In the genomic region with DNA sequence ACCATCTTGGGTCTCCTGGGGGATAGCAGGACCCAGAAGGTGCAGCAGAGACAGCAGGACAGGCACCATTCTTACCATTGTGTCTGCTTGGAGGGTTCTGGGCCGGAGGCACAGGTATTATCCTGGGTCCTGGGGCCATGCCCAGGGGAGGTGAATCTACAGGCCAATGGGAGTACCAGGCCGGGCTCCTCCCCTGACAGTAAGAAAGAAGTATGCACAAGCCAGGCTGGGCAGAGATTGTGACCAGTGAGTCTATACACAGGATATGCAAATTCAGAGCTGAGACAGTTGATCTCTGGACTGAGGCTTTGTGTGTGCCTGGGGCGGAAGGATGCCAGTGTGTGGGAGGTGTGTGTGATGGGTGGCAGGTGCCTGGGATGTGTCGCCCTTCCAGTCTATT, we compare ENCODE assay signal across 9 cellular contexts. TPM values are rescaled to one million over a fixed set of nuclear protein-coding genes. Genes with fewer than 3 reads are reported as not detected.
DNase-seq lines count a peak whose midpoint lies in the region; ATAC-seq, FAIRE-seq and TF ChIP-seq lines count a peak whose summit lies in the region.
"Not testable (repeated sequence)": the region's sequence is repeated elsewhere in the genome, so short reads cannot be mapped to it uniquely, and the experiment has no call there.
"Had no signal": no experiment of that assay in that cellular context is flagged by ENCODE, and none has a peak within 500 bp of the region (broad histone marks: within the 10 kb centered on the region; RNA-seq: fewer than 3 reads in every experiment).

No MANE protein-coding gene starts in this region.

- H4K91ac ChIP-seq in H1 (replicated peaks; ENCODE audit: insufficient read length, low read length) = peak overlapping the region; percentile 98

- WGBS in H1 (ENCODE audit: extremely low coverage in 1 of 2, insufficient coverage in 1 of 2, insufficient read length in 1 of 2, insufficient replicate concordance in 2 of 2, low coverage in 1 of 2, low lambda C conversion rate in 2 of 2, missing lambda C conversion rate in 1 of 2), 2 experiments = 41% methylated on average over 3 of the region's 4 CpGs; no CpG with 5 or more reads in 1 of the 2 experiments

- H3K27me3 Mint-ChIP-seq in activated B cell treated with CpG ODN at 0.5 μM for 24 hours = peaks cover 26% of the 10 kb centered on the region
- H3K27me3 Mint-ChIP-seq in natural killer cell treated with Interleukin-12 subunit alpha and Interleukin-12 subunit beta and Interleukin-15 and Interleukin-18, amount 100 ng/mL, for 72 hours = peaks cover 9 to 16% of the 10 kb centered on the region in 2 donors

- TF ChIP-seq CTCF in LNCaP clone FGC (IDR thresholded peaks at IDR 0.05; ENCODE audit: control insufficient read depth, extremely low read depth, insufficient read depth); activated B cell treated with CpG ODN at 0.5 μM for 24 hours (IDR thresholded peaks at IDR 0.05); H1 (IDR thresholded peaks at IDR 0.05; ENCODE audit: control extremely low read depth in 1 of 3, insufficient read depth in 1 of 3, low read depth in 1 of 3, low read length in 3 of 3): not testable (repeated sequence)

- H3K23me2 ChIP-seq in H1 (ENCODE audit: low read depth, low read length) = not testable (repeated sequence)

- H3K18ac ChIP-seq in H1 (ENCODE audit: extremely low read depth, low read length) = peak overlapping the region; percentile 85; the same call in 1 of the 2 replicates

- not testable (repeated sequence) for H3K27ac ChIP-seq in BLaER1 treated with 17β-estradiol and CSF1 and Interleukin-3, amounts not matched to agents 10 nM and 100 nM; H1 (ENCODE audit: low read depth, low read length)

- not testable (repeated sequence) for H4K20me1 ChIP-seq in BLaER1 treated with 17β-estradiol and CSF1 and Interleukin-3, amounts not matched to agents 10 nM and 100 nM; H1 (replicated peaks in 1 of 2; ENCODE audit: control insufficient read depth in 1 of 2, insufficient read depth in 2 of 2, low read length in 2 of 2)

- H3K4me3 ChIP-seq in BLaER1 treated with 17β-estradiol and CSF1 and Interleukin-3, amounts not matched to agents 10 nM and 100 nM = not testable (repeated sequence)
- peak overlapping the region; percentile 28; the same call in 1 of the 2 replicates for H3K4me3 ChIP-seq in LNCaP clone FGC (ENCODE audit: low read depth, low read length)
- peak overlapping the region; percentile 16 to 62 (median 37); a peak in 6 of 8 replicates for H3K4me3 ChIP-seq in H1 (ENCODE audit: extremely low read depth in 1 of 4, insufficient read depth in 2 of 4, low read depth in 3 of 4, low read length in 4 of 4)

- not testable (repeated sequence) for H2BK15ac ChIP-seq in H1 (ENCODE audit: low read length)

- not testable (repeated sequence) for H4K5ac ChIP-seq in H1 (ENCODE audit: insufficient read length, low read depth, low read length)

- peaks cover 14% of the 10 kb centered on the region for H3K4me1 Mint-ChIP-seq in activated B cell treated with CpG ODN at 0.5 μM for 24 hours
- peaks cover 22 to 24% of the 10 kb centered on the region in 2 donors for H3K4me1 Mint-ChIP-seq in natural killer cell treated with Interleukin-12 subunit alpha and Interleukin-12 subunit beta and Interleukin-15 and Interleukin-18, amount 100 ng/mL, for 72 hours (ENCODE audit: low read depth in 2 of 2)

- H3K56ac ChIP-seq in H1 (replicated peaks; ENCODE audit: insufficient read length, low read depth, low read length) = not testable (repeated sequence)

- not testable (repeated sequence) for H2BK120ac ChIP-seq in H1 (replicated peaks; ENCODE audit: low read depth, low read length)

- FAIRE-seq in H1 (lab: Jason Lieb, UNC) = not testable (repeated sequence)

- CTCF ChIA-PET in activated B cell treated with CpG ODN at 0.5 μM for 24 hours (lab: Charles Lee) = interaction anchor here (0.8 to 1.1 kb wide), 2 partner anchors 146 to 1314 kb away, joined by 7 to 9 read pairs; partner anchors contain the start of gene AZGP1
- CTCF ChIA-PET in H1 (lab: Charles Lee; ENCODE audit: partially characterized antibody) = interaction anchor here (1.0 to 2.7 kb wide), 11 partner anchors 17 to 246 kb away, joined by 3 to 15 read pairs (median 4); partner anchors contain the start of gene CLDN15

- peak overlapping the region in 8 of 11 experiments; percentile 16 to 58 (median 44); a peak in 13 of 22 replicates for H3K4me2 ChIP-seq in BLaER1 treated with 17β-estradiol and CSF1 and Interleukin-3, amounts not matched to agents 10 nM and 100 nM
- H3K4me2 ChIP-seq in H1 (ENCODE audit: insufficient read depth in 1 of 2, low read depth in 2 of 2, low read length in 2 of 2) = peak overlapping the region; percentile 34 to 65

- not testable (repeated sequence) for H3K23ac ChIP-seq in H1 (ENCODE audit: insufficient read length)

- TF ChIP-seq POLR2A in H1 (IDR thresholded peaks at IDR 0.05; ENCODE audit: control extremely low read depth in 1 of 2, low read depth in 2 of 2, low read length in 2 of 2) = not testable (repeated sequence)

- H2AFZ ChIP-seq in H1 (ENCODE audit: low read length) = not testable (repeated sequence)

- H3K79me2 ChIP-seq in H1 (ENCODE audit: control insufficient read depth in 1 of 2, insufficient read depth in 2 of 2, low read length in 2 of 2) = peaks cover 0 to 19% of the 10 kb centered on the region in 2 experiments; a peak in 2 of 4 replicates

- not testable (repeated sequence) for H4K8ac ChIP-seq in H1 (ENCODE audit: extremely low read depth, insufficient read depth, low read length)

- H3K36me3 ChIP-seq in BLaER1 treated with 17β-estradiol and CSF1 and Interleukin-3, amounts not matched to agents 10 nM and 100 nM; H1 (ENCODE audit: control insufficient read depth in 2 of 4, insufficient read depth in 4 of 4, low read length in 3 of 4): not testable (repeated sequence)

- H3K4me1 ChIP-seq in BLaER1 treated with 17β-estradiol and CSF1 and Interleukin-3, amounts not matched to agents 10 nM and 100 nM = peaks cover 12 to 46% (median 36%) of the 10 kb centered on the region in 10 experiments
- peaks cover 4 to 33% (median 17%) of the 10 kb centered on the region in 4 experiments for H3K4me1 ChIP-seq in H1 (replicated peaks in 1 of 4; ENCODE audit: control insufficient read depth in 3 of 4, insufficient read depth in 4 of 4, low read length in 3 of 4)

- not testable (repeated sequence) for TF ChIP-seq EP300 in H1 (IDR thresholded peaks at IDR 0.05; ENCODE audit: borderline replicate concordance in 1 of 2, low read depth in 2 of 2, low read length in 2 of 2)

- not testable (repeated sequence) for H2AK5ac ChIP-seq in H1 (ENCODE audit: low read depth, low read length)

- peak overlapping the region; percentile 90 for H2BK12ac ChIP-seq in H1 (ENCODE audit: low read depth, low read length)

- H2BK20ac ChIP-seq in H1 (ENCODE audit: low read length) = not testable (repeated sequence)

- H3K4ac ChIP-seq in H1 (replicated peaks; ENCODE audit: insufficient read length, low read depth, low read length) = not testable (repeated sequence)

- not testable (repeated sequence) for TF ChIP-seq RAD21 in H1 (IDR thresholded peaks at IDR 0.05 in 1 of 2, conservative IDR thresholded peaks at IDR 0.05 in 1 of 2; ENCODE audit: low read depth in 2 of 2, low read length in 2 of 2)

- H3K4me3 Mint-ChIP-seq in activated B cell treated with CpG ODN at 0.5 μM for 24 hours = not testable (repeated sequence)
- peak overlapping the region; percentile 44 for H3K4me3 Mint-ChIP-seq in natural killer cell treated with Interleukin-12 subunit alpha and Interleukin-12 subunit beta and Interleukin-15 and Interleukin-18, amount 100 ng/mL, for 72 hours

- not testable (repeated sequence) for H3K36me3 Mint-ChIP-seq in activated B cell treated with CpG ODN at 0.5 μM for 24 hours (ENCODE audit: low read depth); natural killer cell treated with Interleukin-12 subunit alpha and Interleukin-12 subunit beta and Interleukin-15 and Interleukin-18, amount 100 ng/mL, for 72 hours

- not testable (repeated sequence) for H3K27ac Mint-ChIP-seq in activated B cell treated with CpG ODN at 0.5 μM for 24 hours
- peak overlapping the region; percentile 32 to 35 for H3K27ac Mint-ChIP-seq in natural killer cell treated with Interleukin-12 subunit alpha and Interleukin-12 subunit beta and Interleukin-15 and Interleukin-18, amount 100 ng/mL, for 72 hours

- peak; percentile 48 for DNase-seq in LNCaP clone FGC (ENCODE audit: low read depth)
- not testable (repeated sequence) for DNase-seq in activated B cell treated with CpG ODN at 0.5 μM for 24 hours; H1 (ENCODE audit: low read depth in 1 of 2, low spot score in 2 of 2); natural killer cell treated with Interleukin-12 subunit alpha and Interleukin-12 subunit beta and Interleukin-15 and Interleukin-18, amount 100 ng/mL, for 72 hours (ENCODE audit: low spot score)

- H2BK5ac ChIP-seq in H1 (ENCODE audit: low read depth, low read length) = peak overlapping the region; percentile 93; the same call in 1 of the 2 replicates

- ATAC-seq in GM18909 (IDR thresholded peaks at IDR 0.05; ENCODE audit: poor library complexity, unreplicated experiment) = peak; percentile 83
- ATAC-seq in GM21717 (IDR thresholded peaks at IDR 0.05; ENCODE audit: unreplicated experiment) = peak; percentile 62
- peak; percentile 87 for ATAC-seq in HG03175 (IDR thresholded peaks at IDR 0.05; ENCODE audit: unreplicated experiment)
- peak; percentile 78 for ATAC-seq in activated B cell treated with CpG ODN at 0.5 μM for 24 hours (ENCODE audit: low read depth)
- ATAC-seq in natural killer cell treated with Interleukin-12 subunit alpha and Interleukin-12 subunit beta and Interleukin-15 and Interleukin-18, amount 100 ng/mL, for 72 hours = peak; percentile 83 to 87

- H3K9me3 Mint-ChIP-seq in activated B cell treated with CpG ODN at 0.5 μM for 24 hours; natural killer cell treated with Interleukin-12 subunit alpha and Interleukin-12 subunit beta and Interleukin-15 and Interleukin-18, amount 100 ng/mL, for 72 hours: not testable (repeated sequence)

- H3K79me1 ChIP-seq in H1 (ENCODE audit: low read depth, low read length) = not testable (repeated sequence)

- H3K9me3 ChIP-seq in BLaER1 treated with 17β-estradiol and CSF1 and Interleukin-3, amounts not matched to agents 10 nM and 100 nM (replicated peaks in 1 of 11); H1 (ENCODE audit: insufficient read depth in 2 of 2, low read depth in 1 of 2, low read length in 1 of 2): not testable (repeated sequence)

- intact Hi-C loops in activated B cell treated with CpG ODN at 0.5 μM for 24 hours (cut with micrococcal nuclease) = loop anchor here (2.0 kb wide), 1 partner anchor 217 kb away; no protein-coding TSS in a partner anchor

- not testable (repeated sequence) for H3K9ac ChIP-seq in BLaER1 treated with 17β-estradiol and CSF1 and Interleukin-3, amounts not matched to agents 10 nM and 100 nM
- H3K9ac ChIP-seq in H1 (replicated peaks in 1 of 4; ENCODE audit: extremely low read depth in 1 of 4, low read depth in 3 of 4, low read length in 3 of 4) = 0 out of 7 replicates have a peak overlapping the region, but pooled peaks of 1 of the 4 experiments have one; percentile 46

- H3K14ac ChIP-seq in H1 (ENCODE audit: insufficient read length) = not testable (repeated sequence)

- POLR2A ChIA-PET in activated B cell treated with CpG ODN at 0.5 μM for 24 hours (lab: Charles Lee) = not testable (repeated sequence)
- POLR2A ChIA-PET in H1 (lab: Charles Lee; ENCODE audit: partially characterized antibody) = interaction anchor here (0.9 to 7.4 kb wide), 6 partner anchors 8 to 1309 kb away, joined by 3 to 144 read pairs (median 6); no protein-coding TSS in a partner anchor

- not testable (repeated sequence) for H3K27me3 ChIP-seq in BLaER1 treated with 17β-estradiol and CSF1 and Interleukin-3, amounts not matched to agents 10 nM and 100 nM; H1 (replicated peaks in 1 of 4; ENCODE audit: control insufficient read depth in 3 of 4, extremely low read depth in 1 of 4, insufficient read depth in 3 of 4, low read length in 3 of 4)

RNA-seq across cellular contexts. Expression of gene IFT22, which starts 31.9 kb away (rescaled TPM):
- 9.8 and 10.7 TPM in 2 replicates for total RNA-seq in activated B cell treated with CpG ODN at 0.5 μM for 24 hours
- total RNA-seq in H1 (2021; fragmentation: NEBNext Ultra II Directional; extraction: Animal tissue kit (Norgen Biotek cat#: 25700)) = 17.7 and 17.8 TPM in 2 replicates
- polyA plus RNA-seq in H1 (2011; rRNA removed) = 12.5 and 18.9 TPM in 2 replicates
- polyA plus RNA-seq in H1 (2011; cell fraction: cytosol; rRNA removed) = 18.8 TPM
- polyA plus RNA-seq in H1 (2011; cell fraction: nucleus; rRNA removed) = 12.3 TPM
- 25.7 to 34.5 TPM (median 29.0 TPM) in 4 replicates for polyA plus RNA-seq in H1 (2012, experiment 1 of 2)
- 25.3 TPM for polyA plus RNA-seq in H1 (2012, experiment 2 of 2)
- polyA plus RNA-seq in H1 (2013, experiment 1 of 2) = 17.7 TPM
- polyA plus RNA-seq in H1 (2013, experiment 2 of 2) = 17.7 TPM
- polyA minus RNA-seq in H1 (2011; rRNA and poly(A)+ RNA removed) = 22.1 and 25.8 TPM in 2 replicates
- 11.2 TPM for polyA minus RNA-seq in H1 (2011; cell fraction: cytosol; rRNA and poly(A)+ RNA removed)
- polyA minus RNA-seq in H1 (2011; cell fraction: nucleus; rRNA and poly(A)+ RNA removed) = 12.3 TPM
- 1 to 10 TPM; 5.5 to 6.0 TPM for total RNA-seq in natural killer cell treated with Interleukin-12 subunit alpha and Interleukin-12 subunit beta and Interleukin-15 and Interleukin-18, amount 100 ng/mL, for 72 hours

RNA-seq across cellular contexts. Expression of gene FIS1, which starts 44.8 kb away (rescaled TPM):
- 113 and 117 TPM in 2 replicates for total RNA-seq in activated B cell treated with CpG ODN at 0.5 μM for 24 hours
- total RNA-seq in H1 (2021; fragmentation: NEBNext Ultra II Directional; extraction: Animal tissue kit (Norgen Biotek cat#: 25700)) = 122 and 128 TPM in 2 replicates
- polyA plus RNA-seq in H1 (2011; rRNA removed) = 195 and 246 TPM in 2 replicates
- 294 TPM for polyA plus RNA-seq in H1 (2011; cell fraction: cytosol; rRNA removed)
- polyA plus RNA-seq in H1 (2011; cell fraction: nucleus; rRNA removed) = 158 TPM
- 116 to 183 TPM (median 179 TPM) in 4 replicates for polyA plus RNA-seq in H1 (2012, experiment 1 of 2)
- polyA plus RNA-seq in H1 (2012, experiment 2 of 2) = 229 TPM
- 101 TPM for polyA plus RNA-seq in H1 (2013, experiment 1 of 2)
- 103 TPM for polyA plus RNA-seq in H1 (2013, experiment 2 of 2)
- 58.6 and 63.0 TPM in 2 replicates for polyA minus RNA-seq in H1 (2011; rRNA and poly(A)+ RNA removed)
- polyA minus RNA-seq in H1 (2011; cell fraction: cytosol; rRNA and poly(A)+ RNA removed) = 42.5 TPM
- polyA minus RNA-seq in H1 (2011; cell fraction: nucleus; rRNA and poly(A)+ RNA removed) = 30.6 TPM
- total RNA-seq in natural killer cell treated with Interleukin-12 subunit alpha and Interleukin-12 subunit beta and Interleukin-15 and Interleukin-18, amount 100 ng/mL, for 72 hours = 100 to 1,000 TPM in 1 of 2 donors, 10 to 100 TPM in 1; 93.1 to 102 TPM

RNA-seq across cellular contexts. Expression of gene CLDN15, which starts 52.1 kb away (rescaled TPM):
- 16.6 and 21.0 TPM in 2 replicates for total RNA-seq in activated B cell treated with CpG ODN at 0.5 μM for 24 hours
- total RNA-seq in H1 (2021; fragmentation: NEBNext Ultra II Directional; extraction: Animal tissue kit (Norgen Biotek cat#: 25700)) = 5.5 and 5.9 TPM in 2 replicates
- polyA plus RNA-seq in H1 (2011; rRNA removed) = 7.6 and 11.1 TPM in 2 replicates
- 7.0 TPM for polyA plus RNA-seq in H1 (2011; cell fraction: cytosol; rRNA removed)
- 21.7 TPM for polyA plus RNA-seq in H1 (2011; cell fraction: nucleus; rRNA removed)
- polyA plus RNA-seq in H1 (2012, experiment 1 of 2) = 3.8 to 6.3 TPM (median 4.8 TPM) in 4 replicates
- 3.7 TPM for polyA plus RNA-seq in H1 (2012, experiment 2 of 2)
- polyA plus RNA-seq in H1 (2013, experiment 1 of 2) = 3.6 TPM
- 2.9 TPM for polyA plus RNA-seq in H1 (2013, experiment 2 of 2)
- 2.7 and 5.7 TPM in 2 replicates for polyA minus RNA-seq in H1 (2011; rRNA and poly(A)+ RNA removed)
- polyA minus RNA-seq in H1 (2011; cell fraction: cytosol; rRNA and poly(A)+ RNA removed) = 2.6 TPM
- 6.4 TPM for polyA minus RNA-seq in H1 (2011; cell fraction: nucleus; rRNA and poly(A)+ RNA removed)
- total RNA-seq in natural killer cell treated with Interleukin-12 subunit alpha and Interleukin-12 subunit beta and Interleukin-15 and Interleukin-18, amount 100 ng/mL, for 72 hours = 10 to 100 TPM; 16.6 to 34.0 TPM
- polyA plus RNA-seq: CD14-positive monocyte had no signal
